Comparison of ENCODE assay signal across 19 cellular contexts in genomic region chr2:98477036-98477435, GRCh38. TPM values are rescaled to one million over a fixed set of nuclear protein-coding genes. Genes with fewer than 3 reads are reported as not detected.
DNase-seq lines count a peak whose midpoint lies in the region; ATAC-seq, FAIRE-seq and TF ChIP-seq lines count a peak whose summit lies in the region.
"Had no signal": no experiment of that assay in that cellular context is flagged by ENCODE, and none has a peak within 500 bp of the region (broad histone marks: within the 10 kb centered on the region; RNA-seq: fewer than 3 reads in every experiment).

No MANE protein-coding gene starts in this region.

- no peak for ATAC-seq in activated naive CD4-positive, alpha-beta T cell treated with anti-CD3 and anti-CD28 coated beads, Interleukin-2, amount 50 U/mL, for 72 hours
- no peak for ATAC-seq in pancreas
- no peak for ATAC-seq in GM21447 (IDR thresholded peaks at IDR 0.05; ENCODE audit: unreplicated experiment)
- ATAC-seq in HG02763 (IDR thresholded peaks at IDR 0.05; ENCODE audit: unreplicated experiment), result no peak
- ATAC-seq: body of pancreas, heart right ventricle, right cardiac atrium had no signal

- DNase-seq in activated naive CD4-positive, alpha-beta T cell treated with anti-CD3 and anti-CD28 coated beads, Interleukin-2, amount 50 U/mL, for 72 hours (ENCODE audit: low spot score in 2 of 2), result peak in 1 of 2 donors; percentile 44
- DNase-seq in activated naive CD4-positive, alpha-beta T cell treated with Interleukin-2 at 50 U/mL for 16 hours, result no peak
- no peak for DNase-seq in pancreas
- no peak for DNase-seq in NOMO-1 (lab: John Stamatoyannopoulos, UW; ENCODE audit: unreplicated experiment in 2 of 2)
- DNase-seq: body of pancreas; Caco-2; GM23248; heart right ventricle; NCI-H1436 treated with DMSO at 0.1 percent for 48 hours; NCI-H526 treated with DMSO at 0.1 percent for 48 hours; right cardiac atrium; SHP77; stimulated activated CD4-positive, alpha-beta T cell treated with anti-CD3 and anti-CD28 coated beads, Interleukin-15, amount 100 ng/mL, for 24 hours had no signal

- H3K9me3 Mint-ChIP-seq in activated naive CD4-positive, alpha-beta T cell treated with anti-CD3 and anti-CD28 coated beads, Interleukin-2, amount 50 U/mL, for 72 hours, result no peaks in the 10 kb centered on the region

- no peak for FAIRE-seq in pancreas (lab: Jason Lieb, UNC)
- FAIRE-seq: colon, endometrium had no signal

- H3K4me1 ChIP-seq in iPS-15b (ENCODE audit: control insufficient read depth, insufficient read depth, low read length), result peaks cover 17% of the 10 kb centered on the region
- H3K4me1 ChIP-seq in pancreas, result peaks cover 4 to 22% (median 20%) of the 10 kb centered on the region in 3 donors
- H3K4me1 ChIP-seq: Caco-2 had no signal

- H3K9me3 ChIP-seq in iPS-15b (ENCODE audit: control insufficient read depth, insufficient read depth, low read length), result no peaks in the 10 kb centered on the region
- no peaks in the 10 kb centered on the region for H3K9me3 ChIP-seq in pancreas
- H3K9me3 ChIP-seq: body of pancreas, Caco-2, heart right ventricle had no signal

- 96 to 98% methylated on average over 10 of the region's 10 CpGs for WGBS in pancreas, 2 donors

- intact Hi-C loops in pancreas (cut with DNase I), result no loop called here

- H3K36me3 ChIP-seq in iPS-15b (ENCODE audit: control insufficient read depth, insufficient read depth, low read length) (no peaks in the 10 kb centered on the region), pancreas (no peaks in the 10 kb centered on the region)
- H3K36me3 ChIP-seq: heart right ventricle had no signal

- H3K4me3 ChIP-seq in iPS-15b (ENCODE audit: low read depth, low read length) (no peak overlapping the region), pancreas (no peak overlapping the region)
- H3K4me3 ChIP-seq: body of pancreas, GM23248, heart right ventricle had no signal

- H3K27ac ChIP-seq in VCaP (peak overlapping the region; percentile 48; the same call in 1 of the 2 replicates), pancreas (no peak overlapping the region)
- H3K27ac ChIP-seq: body of pancreas, GM23248 had no signal

- TF ChIP-seq CTCF in VCaP (conservative IDR thresholded peaks at IDR 0.05) (no peak), pancreas (IDR thresholded peaks at IDR 0.05) (no peak)

- H3K9ac ChIP-seq in iPS-15b (ENCODE audit: low read depth, low read length), result peak overlapping the region; percentile 26
- H3K9ac ChIP-seq: GM23248 had no signal

- no peaks in the 10 kb centered on the region for H3K36me3 Mint-ChIP-seq in activated naive CD4-positive, alpha-beta T cell treated with anti-CD3 and anti-CD28 coated beads, Interleukin-2, amount 50 U/mL, for 72 hours

- H3K27me3 ChIP-seq in iPS-15b (ENCODE audit: control insufficient read depth, insufficient read depth, low read length) (no peaks in the 10 kb centered on the region), pancreas (no peaks in the 10 kb centered on the region)
- H3K27me3 ChIP-seq: body of pancreas, heart right ventricle had no signal

- peak overlapping the region; percentile 47 to 77 for H3K27ac Mint-ChIP-seq in activated naive CD4-positive, alpha-beta T cell treated with anti-CD3 and anti-CD28 coated beads, Interleukin-2, amount 50 U/mL, for 72 hours

RNA-seq across cellular contexts. Expression of gene INPP4A, which starts 32.4 kb away (rescaled TPM):
- total RNA-seq in activated naive CD4-positive, alpha-beta T cell treated with anti-CD3 and anti-CD28 coated beads, Interleukin-2, amount 50 U/mL, for 72 hours, result 10 to 100 TPM; 46.6 to 48.1 TPM
- 10 to 100 TPM in 1 of 6 donors, 1 to 10 TPM in 5; 6.1 to 13.4 (median 7.7) TPM for total RNA-seq in pancreas
- 1 to 10 TPM; 4.0 to 4.9 TPM for polyA plus RNA-seq in pancreas
